Comparison of ENCODE assay signal across 33 cellular contexts in the genomic region with DNA sequence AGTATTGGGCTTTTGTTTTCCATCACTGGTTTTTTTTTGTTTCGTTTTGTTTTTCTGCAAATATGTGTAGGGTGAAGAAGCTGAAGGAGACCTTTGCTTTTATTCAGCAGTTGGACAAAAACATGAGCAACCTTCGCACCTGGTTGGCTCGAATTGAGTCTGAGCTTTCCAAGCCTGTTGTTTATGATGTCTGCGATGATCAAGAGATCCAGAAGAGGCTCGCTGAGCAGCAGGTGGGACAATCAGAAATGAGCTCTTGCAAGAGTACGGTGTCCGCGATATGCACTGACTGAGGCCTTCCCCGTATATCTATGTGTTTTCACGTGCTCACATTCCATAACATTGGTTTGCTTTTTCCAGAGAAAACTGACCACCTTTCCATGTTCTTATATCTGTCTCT.
DNase-seq lines count a peak whose midpoint lies in the region; ATAC-seq and TF ChIP-seq lines count a peak whose summit lies in the region.
"Had no signal": no experiment of that assay in that cellular context is flagged by ENCODE, and none has a peak within 500 bp of the region (broad histone marks: within the 10 kb centered on the region; RNA-seq: fewer than 3 reads in every experiment).

No MANE protein-coding gene starts in this region.

- intact Hi-C loops in left ventricle myocardium inferior (cut with micrococcal nuclease) (no loop called here), heart right ventricle (cut with DNase I) (no loop called here), head of caudate nucleus (cut with DNase I) (no loop called here)

- WGBS in heart right ventricle, 2 donors: 91 to 93% methylated on average over 10 of the region's 10 CpGs

- peaks cover 0 to 14% (median 12%) of the 10 kb centered on the region in 3 donors for H3K36me3 Mint-ChIP-seq in immature natural killer cell

- no peaks in the 10 kb centered on the region for H3K36me3 ChIP-seq in left ventricle myocardium inferior
- peaks cover 0 to 29% (median 0%) of the 10 kb centered on the region in 9 donors for H3K36me3 ChIP-seq in heart right ventricle
- H3K36me3 ChIP-seq: gastrocnemius medialis, ovary, vagina had no signal

- DNase-seq in left ventricle myocardium inferior (no peak), heart right ventricle (no peak), NCI-H2107 treated with DMSO at 0.1 percent for 48 hours (lab: John Stamatoyannopoulos, UW; ENCODE audit: unreplicated experiment) (peak; percentile 25), immature natural killer cell (no peak), head of caudate nucleus (no peak), amniotic stem cell (lab: John Stamatoyannopoulos, UW) (no peak), epidermal melanocyte (ENCODE audit: insufficient read length, low spot score) (no peak), NCI-H2196 treated with DMSO at 0.1 percent for 48 hours (lab: John Stamatoyannopoulos, UW; ENCODE audit: unreplicated experiment) (no peak)
- DNase-seq: activated CD4-positive, alpha-beta T cell treated with anti-CD3 and anti-CD28 coated beads, Interleukin-2, amount 50 U/mL, for 48 hours; activated CD4-positive, CD25-positive, alpha-beta regulatory T cell treated with anti-CD3 and anti-CD28 coated beads, Interleukin-2, amount 50 U/mL, for 72 hours; activated CD8-positive, alpha-beta memory T cell treated with anti-CD3 and anti-CD28 coated beads, Interleukin-2, amount 50 U/mL, for 4 hours; activated naive CD4-positive, alpha-beta T cell treated with Interleukin-2 at 50 U/mL for 16 hours; DMS153; dorsolateral prefrontal cortex; gastrocnemius medialis; H7; left cardiac atrium; mammary epithelial cell; mucosa of descending colon; NCI-H2029 treated with DMSO at 0.1 percent for 48 hours; NCI-H524; NK-92 treated with Interleukin-12 subunit alpha and Interleukin-12 subunit beta, amount 100 ng/mL, for 24 hours; ovary; Right ventricle myocardium superior; stimulated activated CD4-positive, alpha-beta T cell treated with anti-CD3 and anti-CD28 coated beads, Interleukin-1b, Interleukin-23, amount 100 ng/mL, for 48 hours; T-helper 17 cell; testis had no signal

- H3K4me1 ChIP-seq in left ventricle myocardium inferior: peaks cover 62% of the 10 kb centered on the region
- H3K4me1 ChIP-seq in heart right ventricle: peaks cover 4 to 39% (median 27%) of the 10 kb centered on the region in 9 donors
- H3K4me1 ChIP-seq: vagina had no signal

- H3K27ac Mint-ChIP-seq in immature natural killer cell: peak overlapping the region in 4 of 6 donors; percentile 30 to 59 (median 40)
- H3K27ac Mint-ChIP-seq: activated T-helper 1 cell treated with anti-CD3 and anti-CD28 coated beads, Interleukin-12 subunit alpha, Interleukin-12 subunit beta, Interleukin-2, Interleukin-4 antibody, amounts not matched to agents 30 ng/mL and 10 ng/mL and 1 ng/mL, durations not matched to agents 14 hours and 24 hours and 36 hours; stimulated activated naive CD8-positive, alpha-beta T cell treated with anti-CD3 and anti-CD28 coated beads, Interleukin-15, Interleukin-2, amounts not matched to agents 100 ng/mL and 50 ng/mL, for 24 hours; T-helper 17 cell had no signal

- H3K4me3 ChIP-seq in left ventricle myocardium inferior: no peak overlapping the region
- H3K4me3 ChIP-seq in heart right ventricle: no peak overlapping the region
- H3K4me3 ChIP-seq: dorsolateral prefrontal cortex, gastrocnemius medialis, hepatocyte, mucosa of descending colon, ovary, testis, vagina had no signal

- no peak for ATAC-seq in heart right ventricle
- ATAC-seq: gastrocnemius medialis, left cardiac atrium, SK-N-SH treated with all-trans-retinoic acid at 6 μM for 48 hours, T-helper 17 cell had no signal

- H3K9me3 Mint-ChIP-seq in immature natural killer cell: no peaks in the 10 kb centered on the region
- H3K9me3 Mint-ChIP-seq: activated T-helper 1 cell treated with anti-CD3 and anti-CD28 coated beads, Interleukin-12 subunit alpha, Interleukin-12 subunit beta, Interleukin-2, Interleukin-4 antibody, amounts not matched to agents 30 ng/mL and 10 ng/mL and 1 ng/mL, durations not matched to agents 14 hours and 24 hours and 36 hours; neural crest cell; stimulated activated naive CD8-positive, alpha-beta T cell treated with anti-CD3 and anti-CD28 coated beads, Interleukin-15, Interleukin-2, amounts not matched to agents 100 ng/mL and 50 ng/mL, for 24 hours had no signal

- peaks cover 1 to 7% (median 5%) of the 10 kb centered on the region in 3 donors for H3K27me3 Mint-ChIP-seq in immature natural killer cell (ENCODE audit: low read depth in 3 of 3)
- H3K27me3 Mint-ChIP-seq: stimulated activated naive CD8-positive, alpha-beta T cell treated with anti-CD3 and anti-CD28 coated beads, Interleukin-15, Interleukin-2, amounts not matched to agents 100 ng/mL and 50 ng/mL, for 24 hours; T-helper 17 cell had no signal

- H3K4me3 Mint-ChIP-seq in immature natural killer cell: no peak overlapping the region
- H3K4me3 Mint-ChIP-seq: activated T-helper 1 cell treated with anti-CD3 and anti-CD28 coated beads, Interleukin-12 subunit alpha, Interleukin-12 subunit beta, Interleukin-2, Interleukin-4 antibody, amounts not matched to agents 30 ng/mL and 10 ng/mL and 1 ng/mL, durations not matched to agents 14 hours and 24 hours and 36 hours; neural crest cell; stimulated activated naive CD8-positive, alpha-beta T cell treated with anti-CD3 and anti-CD28 coated beads, Interleukin-15, Interleukin-2, amounts not matched to agents 100 ng/mL and 50 ng/mL, for 24 hours; T-helper 17 cell had no signal

- H3K27me3 ChIP-seq in left ventricle myocardium inferior (ENCODE audit: low read depth) (no peaks in the 10 kb centered on the region), heart right ventricle (no peaks in the 10 kb centered on the region)
- H3K27me3 ChIP-seq: dorsolateral prefrontal cortex, gastrocnemius medialis, hepatocyte, ovary, testis, vagina had no signal

- peak overlapping the region; percentile 87 for H3K27ac ChIP-seq in left ventricle myocardium inferior (replicated peaks)
- H3K27ac ChIP-seq in heart right ventricle: no peak overlapping the region
- H3K27ac ChIP-seq: gastrocnemius medialis, hepatocyte, ovary, vagina had no signal

- H3K9me3 ChIP-seq in left ventricle myocardium inferior (replicated peaks) (no peaks in the 10 kb centered on the region), heart right ventricle (no peaks in the 10 kb centered on the region)
- H3K9me3 ChIP-seq: gastrocnemius medialis, mucosa of descending colon, ovary, testis, vagina had no signal

- no peak for TF ChIP-seq CTCF in left ventricle myocardium inferior (IDR thresholded peaks at IDR 0.05; ENCODE audit: borderline replicate concordance)
- no peak for TF ChIP-seq CTCF in heart right ventricle (IDR thresholded peaks at IDR 0.05)

- H3K4me1 Mint-ChIP-seq in immature natural killer cell: peaks cover 4 to 8% of the 10 kb centered on the region in 2 donors
